Comparison of ENCODE assay signal across 8 cellular contexts in the genomic region with DNA sequence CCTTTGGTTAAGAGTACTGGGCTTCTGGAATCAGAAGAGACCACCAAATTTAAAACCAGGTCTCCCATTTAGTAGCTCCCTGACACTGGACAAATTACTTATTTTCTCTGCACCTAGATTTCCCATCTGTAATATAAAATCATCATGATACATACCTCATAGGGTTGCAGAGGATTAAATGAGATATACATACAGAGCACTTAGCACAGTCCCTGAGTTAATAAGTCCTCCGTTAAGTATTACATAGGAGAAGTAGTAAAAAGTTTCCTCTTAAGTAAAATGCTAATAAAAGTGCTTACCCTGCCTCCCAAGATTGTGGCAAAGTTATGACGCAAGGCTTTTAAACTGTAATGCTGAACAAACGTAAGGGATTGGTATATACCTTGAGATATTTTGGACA. TPM values are rescaled to one million over a fixed set of nuclear protein-coding genes. Genes with fewer than 3 reads are reported as not detected.
DNase-seq lines count a peak whose midpoint lies in the region; ATAC-seq, FAIRE-seq and TF ChIP-seq lines count a peak whose summit lies in the region.

No MANE protein-coding gene starts in this region.

- in situ Hi-C loops in GM23248 (cut with MboI): no loop called here

- no peaks in the 10 kb centered on the region for H3K79me2 ChIP-seq in GM23248 (ENCODE audit: insufficient read depth)

- H3K27ac Mint-ChIP-seq in WTC11: peak overlapping the region; percentile 90

- H3K9me2 ChIP-seq in GM23248 (ENCODE audit: insufficient read depth): no peaks in the 10 kb centered on the region

- H3K27ac ChIP-seq in BLaER1 (peak overlapping the region; percentile 36; the same call in 1 of the 2 replicates), GM23248 (peak overlapping the region; percentile 77), iPS DF 6.9 (ENCODE audit: low read length) (no peak overlapping the region), stomach smooth muscle (ENCODE audit: low read length) (peak overlapping the region; percentile 41)

- H3K9me3 Mint-ChIP-seq in WTC11: no peaks in the 10 kb centered on the region

- H3K36me3 ChIP-seq in BLaER1 (no peaks in the 10 kb centered on the region), GM23248 (ENCODE audit: low read depth) (no peaks in the 10 kb centered on the region), iPS DF 6.9 (ENCODE audit: control insufficient read depth, insufficient read depth, low read length) (no peaks in the 10 kb centered on the region), stomach smooth muscle (ENCODE audit: control insufficient read depth in 2 of 2, insufficient read depth in 2 of 2, low read length in 2 of 2) (no peaks in the 10 kb centered on the region)

- H3K9ac ChIP-seq in BLaER1: peak overlapping the region; percentile 68
- H3K9ac ChIP-seq in GM23248: peak overlapping the region; percentile 87
- peak overlapping the region; percentile 66 to 73 for H3K9ac ChIP-seq in stomach smooth muscle (ENCODE audit: low read length in 2 of 2)

- H3K4me3 Mint-ChIP-seq in WTC11: peak overlapping the region; percentile 98

- CTCF ChIA-PET in WTC11 (lab: Charles Lee): no interaction called here

- H3K27me3 Mint-ChIP-seq in WTC11 (ENCODE audit: low read depth): no peaks in the 10 kb centered on the region

- H3F3A ChIP-seq in GM23248 (ENCODE audit: insufficient read depth): no peaks in the 10 kb centered on the region

- no peak for TF ChIP-seq CTCF in WTC11 (IDR thresholded peaks at IDR 0.05)

- H3K27me3 ChIP-seq in BLaER1 (peaks cover 90% of the 10 kb centered on the region), GM23248 (replicated peaks; ENCODE audit: insufficient read depth) (no peaks in the 10 kb centered on the region), iPS DF 6.9 (ENCODE audit: control insufficient read depth, insufficient read depth, low read length) (no peaks in the 10 kb centered on the region), stomach smooth muscle (ENCODE audit: control insufficient read depth in 1 of 2, insufficient read depth in 2 of 2, low read length in 2 of 2) (no peaks in the 10 kb centered on the region)

- H3K9me3 ChIP-seq in BLaER1: no peaks in the 10 kb centered on the region
- no peaks in the 10 kb centered on the region for H3K9me3 ChIP-seq in GM23248 (ENCODE audit: low read depth)
- H3K9me3 ChIP-seq in iPS DF 6.9 (ENCODE audit: control insufficient read depth, insufficient read depth, low read length): no peaks in the 10 kb centered on the region
- no peaks in the 10 kb centered on the region for H3K9me3 ChIP-seq in stomach smooth muscle (ENCODE audit: control insufficient read depth in 2 of 2, low read length in 2 of 2)

- 0 out of 2 replicates have a peak, but pooled peaks cover 5% of the 10 kb centered on the region for H4K20me1 ChIP-seq in BLaER1
- no peaks in the 10 kb centered on the region for H4K20me1 ChIP-seq in GM23248 (ENCODE audit: insufficient read depth)

- WGBS in GM23248 (ENCODE audit: low coverage in 1 of 2, low lambda C conversion rate in 2 of 2, missing lambda C conversion rate in 2 of 2), 2 experiments: 0% methylated on average over 3 of the region's 3 CpGs
- no CpG with 5 or more reads among the region's 3 CpGs for WGBS in iPS DF 6.9 (ENCODE audit: insufficient coverage, insufficient read length)

- POLR2A ChIA-PET in WTC11 (lab: Charles Lee): no interaction called here

- peak overlapping the region; percentile 97 for H2AFZ ChIP-seq in GM23248

- peaks cover 16% of the 10 kb centered on the region for H3K4me1 Mint-ChIP-seq in WTC11

- ATAC-seq in WTC11: no peak

- peaks cover 2% of the 10 kb centered on the region; the same call in 1 of the 2 replicates for H3K36me3 Mint-ChIP-seq in WTC11

- H3K4me3 ChIP-seq in BLaER1 (peak overlapping the region; percentile 69), GM23248 (peak overlapping the region; percentile 86), iPS DF 6.9 (ENCODE audit: low read length) (peak overlapping the region; percentile 59; the same call in 1 of the 2 replicates), stomach smooth muscle (ENCODE audit: low read length in 2 of 2) (peak overlapping the region; percentile 77 to 87)

- H3K4me1 ChIP-seq in BLaER1 (peaks cover 9% of the 10 kb centered on the region), GM23248 (ENCODE audit: insufficient read depth) (no peaks in the 10 kb centered on the region; the same call in 1 of the 2 replicates), iPS DF 6.9 (ENCODE audit: control insufficient read depth, insufficient read depth, low read length) (no peaks in the 10 kb centered on the region), stomach smooth muscle (ENCODE audit: control insufficient read depth, insufficient read depth, low read length) (no peaks in the 10 kb centered on the region)

- DNase-seq in GM23248 (no peak), WTC11 (ENCODE audit: low spot score) (no peak), iPS DF 6.9 (ENCODE audit: low read depth, low spot score) (no peak), NCI-H2227 (lab: John Stamatoyannopoulos, UW; ENCODE audit: unreplicated experiment) (no peak), frontal cortex (ENCODE audit: low spot score in 2 of 2) (no peak)
- DNase-seq in NK-92 treated with Interleukin-12 subunit alpha and Interleukin-12 subunit beta, amount 100 ng/mL, for 24 hours (lab: John Stamatoyannopoulos, UW): no peak

- peak overlapping the region; percentile 76 for H3K4me2 ChIP-seq in BLaER1
- H3K4me2 ChIP-seq in GM23248 (ENCODE audit: unreplicated experiment): peak overlapping the region; percentile 81

- FAIRE-seq in frontal cortex (lab: Jason Lieb, UNC): no peak

TF ChIP-seq in WTC11, 78 proteins besides CTCF, POLR2A, EP300 and RAD21:
- no peak for TF ChIP-seq ETV6 (CRISPR knock-in tag; IDR thresholded peaks at IDR 0.05)
- TF ChIP-seq, protein P1, sequence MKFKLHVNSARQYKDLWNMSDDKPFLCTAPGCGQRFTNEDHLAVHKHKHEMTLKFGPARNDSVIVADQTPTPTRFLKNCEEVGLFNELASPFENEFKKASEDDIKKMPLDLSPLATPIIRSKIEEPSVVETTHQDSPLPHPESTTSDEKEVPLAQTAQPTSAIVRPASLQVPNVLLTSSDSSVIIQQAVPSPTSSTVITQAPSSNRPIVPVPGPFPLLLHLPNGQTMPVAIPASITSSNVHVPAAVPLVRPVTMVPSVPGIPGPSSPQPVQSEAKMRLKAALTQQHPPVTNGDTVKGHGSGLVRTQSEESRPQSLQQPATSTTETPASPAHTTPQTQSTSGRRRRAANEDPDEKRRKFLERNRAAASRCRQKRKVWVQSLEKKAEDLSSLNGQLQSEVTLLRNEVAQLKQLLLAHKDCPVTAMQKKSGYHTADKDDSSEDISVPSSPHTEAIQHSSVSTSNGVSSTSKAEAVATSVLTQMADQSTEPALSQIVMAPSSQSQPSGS (CRISPR knock-in tag; IDR thresholded peaks at IDR 0.05; ENCODE audit: borderline replicate concordance, low read depth): no peak
- TF ChIP-seq CBFB (CRISPR knock-in tag; IDR thresholded peaks at IDR 0.05; ENCODE audit: low read depth): no peak
- TF ChIP-seq CREM (CRISPR knock-in tag; IDR thresholded peaks at IDR 0.05): no peak
- no peak for TF ChIP-seq HMGA2 (CRISPR knock-in tag; IDR thresholded peaks at IDR 0.05)
- TF ChIP-seq, protein P2, sequence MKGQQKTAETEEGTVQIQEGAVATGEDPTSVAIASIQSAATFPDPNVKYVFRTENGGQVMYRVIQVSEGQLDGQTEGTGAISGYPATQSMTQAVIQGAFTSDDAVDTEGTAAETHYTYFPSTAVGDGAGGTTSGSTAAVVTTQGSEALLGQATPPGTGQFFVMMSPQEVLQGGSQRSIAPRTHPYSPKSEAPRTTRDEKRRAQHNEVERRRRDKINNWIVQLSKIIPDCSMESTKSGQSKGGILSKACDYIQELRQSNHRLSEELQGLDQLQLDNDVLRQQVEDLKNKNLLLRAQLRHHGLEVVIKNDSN (CRISPR knock-in tag; IDR thresholded peaks at IDR 0.05): no peak
- no peak for TF ChIP-seq SP1 (CRISPR knock-in tag; conservative IDR thresholded peaks at IDR 0.05)
- no peak for TF ChIP-seq PRRX2 (CRISPR knock-in tag; IDR thresholded peaks at IDR 0.05)
TF ChIP-seq in WTC11: peak in this region for 0.

RNA-seq across cellular contexts. Expression of a gene that starts 0.5 kb away (rescaled TPM):
- total RNA-seq in GM23248 (2014; rRNA removed; shearing (Covaris generic)): 7.9 and 10.4 TPM in 2 replicates
- 3.2 and 3.3 TPM in 2 replicates for polyA plus RNA-seq in GM23248 (2016; fragmentation: Nextera tagmentation; extraction: Ambion mirVana)
- 9.4 to 11.4 TPM (median 10.8 TPM) in 3 replicates for total RNA-seq in WTC11 (2021)
- total RNA-seq in frontal cortex: 17.5 TPM
